Comparison of ENCODE assay signal across 1 cellular context in the genomic region with DNA sequence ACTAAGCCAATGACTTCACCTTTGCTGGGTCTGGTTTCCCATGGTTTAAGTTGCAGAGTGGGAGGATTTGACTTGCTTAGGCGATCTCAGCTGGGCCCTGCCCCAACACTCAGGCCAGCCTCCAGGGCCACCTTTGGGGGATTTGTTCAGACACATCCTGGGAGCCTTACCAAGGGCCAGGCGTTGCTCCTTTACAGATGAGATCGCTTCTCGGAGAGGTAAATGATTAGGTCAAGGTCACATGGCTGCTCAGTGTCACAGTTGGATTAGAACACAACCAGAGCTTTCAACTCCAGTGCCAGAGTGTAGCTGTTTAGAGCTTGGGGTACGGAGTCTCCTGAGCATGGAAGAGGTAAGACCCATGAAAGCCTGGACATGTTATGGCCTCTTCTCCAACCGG.
TF ChIP-seq lines count a peak whose summit lies in the region.

No MANE protein-coding gene starts in this region.

TF ChIP-seq in HepG2, 621 proteins besides CTCF, POLR2A, EP300 and RAD21:
- peak; percentile 14 for TF ChIP-seq RBM22 (optimal IDR thresholded peaks at IDR 0.05; ENCODE audit: low read length)
- TF ChIP-seq RXRB (CRISPR knock-in tag; IDR thresholded peaks at IDR 0.05; ENCODE audit: borderline replicate concordance): no peak
TF ChIP-seq in HepG2: peak in this region for 1.
